1 cellular context compared by ENCODE assay signal in the genomic region with DNA sequence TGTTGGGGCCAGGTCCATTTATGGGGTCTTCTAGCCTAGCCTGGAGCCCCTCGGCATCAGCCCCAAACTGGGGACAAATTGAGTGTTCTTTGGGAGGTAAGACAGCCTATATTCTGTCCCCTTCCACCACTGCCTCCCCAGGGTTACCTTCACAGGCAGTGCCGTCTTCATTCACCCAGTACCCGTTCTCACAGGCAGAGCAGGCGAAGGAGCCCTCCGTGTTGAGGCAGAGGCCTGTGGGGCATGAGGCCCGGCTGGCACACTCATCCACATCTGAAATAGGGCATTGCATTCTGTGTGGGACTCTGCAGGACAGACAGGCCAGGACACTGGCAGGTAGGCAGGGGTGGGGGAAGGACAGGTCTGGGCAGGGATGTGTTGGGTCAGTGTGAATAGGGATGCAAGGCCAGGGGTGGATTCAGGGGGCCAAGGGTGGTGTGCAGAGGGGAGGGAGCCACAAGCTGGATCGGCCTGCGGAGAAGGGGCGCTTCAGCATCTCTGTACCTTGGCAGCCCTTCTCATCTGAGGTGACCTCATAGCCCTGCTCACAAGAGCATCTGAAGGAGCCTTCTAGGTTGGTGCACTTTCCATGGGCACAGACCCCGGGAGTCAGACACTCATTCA.
TF ChIP-seq lines count a peak whose summit lies in the region.

No MANE protein-coding gene starts in this region.

TF ChIP-seq in HepG2, 621 proteins besides CTCF, POLR2A, EP300 and RAD21:
- TF ChIP-seq RXRA (CRISPR knock-in tag; IDR thresholded peaks at IDR 0.05): no peak
- TF ChIP-seq, protein P1, sequence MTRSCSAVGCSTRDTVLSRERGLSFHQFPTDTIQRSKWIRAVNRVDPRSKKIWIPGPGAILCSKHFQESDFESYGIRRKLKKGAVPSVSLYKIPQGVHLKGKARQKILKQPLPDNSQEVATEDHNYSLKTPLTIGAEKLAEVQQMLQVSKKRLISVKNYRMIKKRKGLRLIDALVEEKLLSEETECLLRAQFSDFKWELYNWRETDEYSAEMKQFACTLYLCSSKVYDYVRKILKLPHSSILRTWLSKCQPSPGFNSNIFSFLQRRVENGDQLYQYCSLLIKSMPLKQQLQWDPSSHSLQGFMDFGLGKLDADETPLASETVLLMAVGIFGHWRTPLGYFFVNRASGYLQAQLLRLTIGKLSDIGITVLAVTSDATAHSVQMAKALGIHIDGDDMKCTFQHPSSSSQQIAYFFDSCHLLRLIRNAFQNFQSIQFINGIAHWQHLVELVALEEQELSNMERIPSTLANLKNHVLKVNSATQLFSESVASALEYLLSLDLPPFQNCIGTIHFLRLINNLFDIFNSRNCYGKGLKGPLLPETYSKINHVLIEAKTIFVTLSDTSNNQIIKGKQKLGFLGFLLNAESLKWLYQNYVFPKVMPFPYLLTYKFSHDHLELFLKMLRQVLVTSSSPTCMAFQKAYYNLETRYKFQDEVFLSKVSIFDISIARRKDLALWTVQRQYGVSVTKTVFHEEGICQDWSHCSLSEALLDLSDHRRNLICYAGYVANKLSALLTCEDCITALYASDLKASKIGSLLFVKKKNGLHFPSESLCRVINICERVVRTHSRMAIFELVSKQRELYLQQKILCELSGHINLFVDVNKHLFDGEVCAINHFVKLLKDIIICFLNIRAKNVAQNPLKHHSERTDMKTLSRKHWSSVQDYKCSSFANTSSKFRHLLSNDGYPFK (CRISPR knock-in tag; IDR thresholded peaks at IDR 0.05; ENCODE audit: borderline replicate concordance): no peak
- TF ChIP-seq, protein P2, sequence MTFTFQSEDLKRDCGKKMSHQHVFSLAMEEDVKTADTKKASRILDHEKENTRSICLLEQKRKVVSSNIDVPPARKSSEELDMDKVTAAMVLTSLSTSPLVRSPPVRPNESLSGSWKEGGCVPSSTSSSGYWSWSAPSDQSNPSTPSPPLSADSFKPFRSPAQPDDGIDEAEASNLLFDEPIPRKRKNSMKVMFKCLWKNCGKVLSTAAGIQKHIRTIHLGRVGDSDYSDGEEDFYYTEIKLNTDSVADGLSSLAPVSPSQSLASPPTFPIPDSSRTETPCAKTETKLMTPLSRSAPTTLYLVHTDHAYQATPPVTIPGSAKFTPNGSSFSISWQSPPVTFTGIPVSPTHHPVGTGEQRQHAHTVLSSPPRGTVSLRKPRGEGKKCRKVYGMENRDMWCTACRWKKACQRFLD (CRISPR knock-in tag; IDR thresholded peaks at IDR 0.05; ENCODE audit: borderline replicate concordance): no peak
- TF ChIP-seq POGZ (CRISPR knock-in tag; IDR thresholded peaks at IDR 0.05): no peak
- no peak for TF ChIP-seq TGIF2 (CRISPR knock-in tag; IDR thresholded peaks at IDR 0.05)
- TF ChIP-seq, protein P3, sequence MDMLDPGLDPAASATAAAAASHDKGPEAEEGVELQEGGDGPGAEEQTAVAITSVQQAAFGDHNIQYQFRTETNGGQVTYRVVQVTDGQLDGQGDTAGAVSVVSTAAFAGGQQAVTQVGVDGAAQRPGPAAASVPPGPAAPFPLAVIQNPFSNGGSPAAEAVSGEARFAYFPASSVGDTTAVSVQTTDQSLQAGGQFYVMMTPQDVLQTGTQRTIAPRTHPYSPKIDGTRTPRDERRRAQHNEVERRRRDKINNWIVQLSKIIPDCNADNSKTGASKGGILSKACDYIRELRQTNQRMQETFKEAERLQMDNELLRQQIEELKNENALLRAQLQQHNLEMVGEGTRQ (IDR thresholded peaks at IDR 0.05; ENCODE audit: low read depth, low read length): no peak
- TF ChIP-seq, protein P3 (CRISPR knock-in tag; IDR thresholded peaks at IDR 0.05; ENCODE audit: borderline replicate concordance): no peak
- TF ChIP-seq HOXA3 (CRISPR knock-in tag; IDR thresholded peaks at IDR 0.05): no peak
- TF ChIP-seq TBP (CRISPR knock-in tag; IDR thresholded peaks at IDR 0.05): no peak
- TF ChIP-seq POLR2G (IDR thresholded peaks at IDR 0.05; ENCODE audit: low read depth, low read length): no peak
- no peak for TF ChIP-seq SKI (IDR thresholded peaks at IDR 0.05; ENCODE audit: partially characterized antibody)
- TF ChIP-seq, protein P4, sequence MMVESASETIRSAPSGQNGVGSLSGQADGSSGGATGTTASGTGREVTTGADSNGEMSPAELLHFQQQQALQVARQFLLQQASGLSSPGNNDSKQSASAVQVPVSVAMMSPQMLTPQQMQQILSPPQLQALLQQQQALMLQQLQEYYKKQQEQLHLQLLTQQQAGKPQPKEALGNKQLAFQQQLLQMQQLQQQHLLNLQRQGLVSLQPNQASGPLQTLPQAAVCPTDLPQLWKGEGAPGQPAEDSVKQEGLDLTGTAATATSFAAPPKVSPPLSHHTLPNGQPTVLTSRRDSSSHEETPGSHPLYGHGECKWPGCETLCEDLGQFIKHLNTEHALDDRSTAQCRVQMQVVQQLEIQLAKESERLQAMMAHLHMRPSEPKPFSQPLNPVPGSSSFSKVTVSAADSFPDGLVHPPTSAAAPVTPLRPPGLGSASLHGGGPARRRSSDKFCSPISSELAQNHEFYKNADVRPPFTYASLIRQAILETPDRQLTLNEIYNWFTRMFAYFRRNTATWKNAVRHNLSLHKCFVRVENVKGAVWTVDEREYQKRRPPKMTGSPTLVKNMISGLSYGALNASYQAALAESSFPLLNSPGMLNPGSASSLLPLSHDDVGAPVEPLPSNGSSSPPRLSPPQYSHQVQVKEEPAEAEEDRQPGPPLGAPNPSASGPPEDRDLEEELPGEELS (CRISPR knock-in tag; IDR thresholded peaks at IDR 0.05): no peak
- TF ChIP-seq RBM22 (optimal IDR thresholded peaks at IDR 0.05; ENCODE audit: low read length): no peak
- TF ChIP-seq ZNF83 (CRISPR knock-in tag; IDR thresholded peaks at IDR 0.05; ENCODE audit: borderline replicate concordance): no peak
